1 cellular context compared by ENCODE assay signal in genomic region chr15:85494035-85494793, GRCh38.
TF ChIP-seq lines count a peak whose summit lies in the region.

No MANE protein-coding gene starts in this region.

TF ChIP-seq in HEK293, 187 proteins besides CTCF, POLR2A, EP300 and RAD21 (continued from another document and continues in another):
- TF ChIP-seq PRDM10 (tag by site-specific recombination; IDR thresholded peaks at IDR 0.05) (peak; percentile 83), ZFHX2 (tag by site-specific recombination; conservative IDR thresholded peaks at IDR 0.05) (no peak), ZNF311 (tag by site-specific recombination; IDR thresholded peaks at IDR 0.05; ENCODE audit: borderline replicate concordance) (no peak), ZNF600 (tag by site-specific recombination; IDR thresholded peaks at IDR 0.05) (peak; percentile 76), ZNF473 (tag by site-specific recombination; IDR thresholded peaks at IDR 0.05) (no peak), ZNF670 (tag by site-specific recombination; IDR thresholded peaks at IDR 0.05; ENCODE audit: low read depth) (no peak), ZNF837 (tag by site-specific recombination; IDR thresholded peaks at IDR 0.05) (no peak), ZNF112 (tag by site-specific recombination; IDR thresholded peaks at IDR 0.05) (no peak), ZNF449 (tag by site-specific recombination; IDR thresholded peaks at IDR 0.05) (peak; percentile 16; the same call in 1 of the 2 replicates), ZNF335 (tag by site-specific recombination; conservative IDR thresholded peaks at IDR 0.05) (peak; percentile 44), ZNF48 (tag by site-specific recombination; IDR thresholded peaks at IDR 0.05) (no peak), OSR2 (tag by site-specific recombination; IDR thresholded peaks at IDR 0.05) (0 out of 2 replicates have a peak, but pooled peaks have one; percentile 28), HOXA7 (CRISPR knock-in tag; IDR thresholded peaks at IDR 0.05; ENCODE audit: borderline replicate concordance) (no peak), ZBTB26 (tag by site-specific recombination; optimal IDR thresholded peaks at IDR 0.05) (no peak), ZNF664 (tag by site-specific recombination; IDR thresholded peaks at IDR 0.05) (no peak), ZNF792 (tag by site-specific recombination; IDR thresholded peaks at IDR 0.05) (no peak), ELK4 (IDR thresholded peaks at IDR 0.05; ENCODE audit: borderline replicate concordance, low read depth, low read length) (no peak), ZNF114 (tag by site-specific recombination; IDR thresholded peaks at IDR 0.05) (no peak), ZNF654 (tag by site-specific recombination; IDR thresholded peaks at IDR 0.05; ENCODE audit: low read depth) (no peak), ZNF169 (tag by site-specific recombination; IDR thresholded peaks at IDR 0.05) (no peak), ZNF155 (tag by site-specific recombination; IDR thresholded peaks at IDR 0.05) (no peak), ZNF350 (tag by site-specific recombination; IDR thresholded peaks at IDR 0.05) (no peak), ZNF354C (tag by site-specific recombination; IDR thresholded peaks at IDR 0.05; ENCODE audit: borderline replicate concordance, low read depth) (no peak), ZNF138 (tag by site-specific recombination; IDR thresholded peaks at IDR 0.05; ENCODE audit: borderline replicate concordance) (no peak), REST (tag by site-specific recombination; IDR thresholded peaks at IDR 0.05) (no peak), ZNF585B (tag by site-specific recombination; IDR thresholded peaks at IDR 0.05) (no peak), MYNN (tag by site-specific recombination; IDR thresholded peaks at IDR 0.05; ENCODE audit: borderline replicate concordance) (no peak), ZNF37A (tag by site-specific recombination; IDR thresholded peaks at IDR 0.05) (no peak), ZNF362 (tag by site-specific recombination; IDR thresholded peaks at IDR 0.05) (no peak), ZNF148 (tag by site-specific recombination; IDR thresholded peaks at IDR 0.05; ENCODE audit: borderline replicate concordance) (no peak), ZNF623 (tag by site-specific recombination; IDR thresholded peaks at IDR 0.05) (no peak), FEZF1 (tag by site-specific recombination; IDR thresholded peaks at IDR 0.05) (no peak), ZNF629 (tag by site-specific recombination; IDR thresholded peaks at IDR 0.05) (peak; percentile 92), PRDM1 (tag by site-specific recombination; IDR thresholded peaks at IDR 0.05) (peak; percentile 93), GLIS2 (tag by site-specific recombination; IDR thresholded peaks at IDR 0.05) (no peak), KLF1 (tag by site-specific recombination; IDR thresholded peaks at IDR 0.05) (no peak), KLF17 (tag by site-specific recombination; IDR thresholded peaks at IDR 0.05) (peak; percentile 84; the same call in 1 of the 2 replicates), SETDB1 (IDR thresholded peaks at IDR 0.05; ENCODE audit: insufficient read length, low read length) (no peak), ZNF571 (tag by site-specific recombination; IDR thresholded peaks at IDR 0.05) (no peak), ZNF560 (tag by site-specific recombination; IDR thresholded peaks at IDR 0.05; ENCODE audit: borderline replicate concordance) (no peak), ZNF645 (tag by site-specific recombination; IDR thresholded peaks at IDR 0.05) (no peak), WT1 (tag by site-specific recombination; IDR thresholded peaks at IDR 0.05) (peak; percentile 21; the same call in 1 of the 2 replicates), ZBTB20 (tag by site-specific recombination; IDR thresholded peaks at IDR 0.05) (no peak), TRIM28 (IDR thresholded peaks at IDR 0.05; ENCODE audit: borderline replicate concordance, low read length) (peak; percentile 16; the same call in 1 of the 2 replicates), ZNF548 (tag by site-specific recombination; IDR thresholded peaks at IDR 0.05) (no peak)
